Comparison of ENCODE assay signal across 8 cellular contexts in the genomic region with DNA sequence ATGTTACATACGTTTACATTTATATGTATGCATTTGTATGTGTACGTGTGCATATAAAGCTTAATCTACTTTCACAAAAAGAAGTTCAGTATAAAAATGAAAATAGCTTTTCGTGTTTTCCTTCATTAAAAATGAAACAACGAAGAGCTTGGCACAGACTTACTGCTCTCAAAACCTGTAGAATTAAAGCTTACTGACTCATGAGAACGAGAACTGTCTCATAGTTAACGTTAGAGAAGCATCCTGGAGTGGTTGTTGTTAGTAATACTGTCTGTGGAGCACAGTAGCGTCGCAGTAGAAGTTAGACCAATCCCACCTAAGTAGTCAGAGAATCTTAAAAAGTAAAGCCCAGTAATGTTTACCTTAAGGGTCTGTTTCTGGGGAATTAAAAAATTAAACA. TPM values are rescaled to one million over a fixed set of nuclear protein-coding genes. Genes with fewer than 3 reads are reported as not detected.
DNase-seq lines count a peak whose midpoint lies in the region; ATAC-seq and TF ChIP-seq lines count a peak whose summit lies in the region.

No MANE protein-coding gene starts in this region.

- peaks cover 58% of the 10 kb centered on the region for H3K4me1 Mint-ChIP-seq in activated T-cell treated with anti-CD3 and anti-CD28 coated beads, Interleukin-2, amount 50 U/mL, for 4 hours (ENCODE audit: low read depth)

- H3K9me3 Mint-ChIP-seq in activated T-cell treated with anti-CD3 and anti-CD28 coated beads, Interleukin-2, amount 50 U/mL, for 4 hours, result no peaks in the 10 kb centered on the region

- TF ChIP-seq CTCF in fibroblast of mammary gland (conservative IDR thresholded peaks at IDR 0.05; ENCODE audit: control insufficient read depth, insufficient read depth, low read depth, low read length), result no peak

- H3K36me3 Mint-ChIP-seq in activated T-cell treated with anti-CD3 and anti-CD28 coated beads, Interleukin-2, amount 50 U/mL, for 4 hours (ENCODE audit: insufficient read depth), result peaks cover 2% of the 10 kb centered on the region

- H3K27me3 Mint-ChIP-seq in activated T-cell treated with anti-CD3 and anti-CD28 coated beads, Interleukin-2, amount 50 U/mL, for 4 hours (ENCODE audit: low read depth), result no peaks in the 10 kb centered on the region

- H3K4me3 ChIP-seq in fibroblast of mammary gland (ENCODE audit: control insufficient read depth, low read depth, low read length), result peak overlapping the region; percentile 81

- DNase-seq in activated T-cell treated with anti-CD3 and anti-CD28 coated beads, Interleukin-2, amount 50 U/mL, for 4 hours, result no peak
- no peak for DNase-seq in activated T-cell treated with anti-CD3 and anti-CD28 coated beads, Interleukin-2, amount 50 U/mL, for 1 hour
- peak; percentile 28 for DNase-seq in SW480 (ENCODE audit: low spot score)
- DNase-seq in fibroblast of mammary gland (ENCODE audit: low read depth), result peak; percentile 75
- peak; percentile 74 for DNase-seq in renal cortical epithelial cell (ENCODE audit: low read depth)
- DNase-seq in NCI-H1417 treated with DMSO at 0.1 percent for 48 hours (lab: John Stamatoyannopoulos, UW), result no peak
- DNase-seq in NCI-H187 treated with DMSO at 0.1 percent for 48 hours (lab: John Stamatoyannopoulos, UW), result no peak
- no peak for DNase-seq in SHP77 treated with DMSO at 0.1 percent for 48 hours (lab: John Stamatoyannopoulos, UW)

- H3K4me3 Mint-ChIP-seq in activated T-cell treated with anti-CD3 and anti-CD28 coated beads, Interleukin-2, amount 50 U/mL, for 4 hours, result peak overlapping the region; percentile 90

- ATAC-seq in activated T-cell treated with anti-CD3 and anti-CD28 coated beads, Interleukin-2, amount 50 U/mL, for 4 hours, result peak; percentile 38 to 46

RNA-seq across cellular contexts. Expression of gene MAT2B, which starts 1.3 kb away (rescaled TPM):
- total RNA-seq in activated T-cell treated with anti-CD3 and anti-CD28 coated beads, Interleukin-2, amount 50 U/mL, for 4 hours, result 10 to 100 TPM; 53.8 to 67.6 (median 55.2) TPM
- 67.0 and 80.6 TPM in 2 replicates for total RNA-seq in renal cortical epithelial cell

RNA-seq across cellular contexts. Expression of gene HMMR, which starts 46.3 kb away (rescaled TPM):
- total RNA-seq in activated T-cell treated with anti-CD3 and anti-CD28 coated beads, Interleukin-2, amount 50 U/mL, for 4 hours, result 1 to 10 TPM; 2.5 to 3.5 (median 3.1) TPM
- 1.4 and 18.9 TPM in 2 replicates for total RNA-seq in renal cortical epithelial cell

RNA-seq across cellular contexts. Expression of gene NUDCD2, which starts 46.8 kb away (rescaled TPM):
- 10 to 100 TPM; 41.5 to 51.5 (median 41.9) TPM for total RNA-seq in activated T-cell treated with anti-CD3 and anti-CD28 coated beads, Interleukin-2, amount 50 U/mL, for 4 hours
- total RNA-seq in renal cortical epithelial cell, result 3.8 and 5.3 TPM in 2 replicates

Comparison
In these comparisons a context has a peak if more than half of its experiments do, and no peak if none do; other contexts are left out.
1. DNase-seq: peak in SW480 (single experiment), fibroblast of mammary gland (single experiment) and renal cortical epithelial cell (single experiment); none in activated T-cell treated with anti-CD3 and anti-CD28 coated beads, Interleukin-2, amount 50 U/mL, for 4 hours (single experiment), activated T-cell treated with anti-CD3 and anti-CD28 coated beads, Interleukin-2, amount 50 U/mL, for 1 hour (single experiment), NCI-H1417 treated with DMSO at 0.1 percent for 48 hours (single experiment), NCI-H187 treated with DMSO at 0.1 percent for 48 hours (single experiment) and SHP77 treated with DMSO at 0.1 percent for 48 hours (single experiment).